Comparison of ENCODE assay signal across 1 cellular context in the genomic region with DNA sequence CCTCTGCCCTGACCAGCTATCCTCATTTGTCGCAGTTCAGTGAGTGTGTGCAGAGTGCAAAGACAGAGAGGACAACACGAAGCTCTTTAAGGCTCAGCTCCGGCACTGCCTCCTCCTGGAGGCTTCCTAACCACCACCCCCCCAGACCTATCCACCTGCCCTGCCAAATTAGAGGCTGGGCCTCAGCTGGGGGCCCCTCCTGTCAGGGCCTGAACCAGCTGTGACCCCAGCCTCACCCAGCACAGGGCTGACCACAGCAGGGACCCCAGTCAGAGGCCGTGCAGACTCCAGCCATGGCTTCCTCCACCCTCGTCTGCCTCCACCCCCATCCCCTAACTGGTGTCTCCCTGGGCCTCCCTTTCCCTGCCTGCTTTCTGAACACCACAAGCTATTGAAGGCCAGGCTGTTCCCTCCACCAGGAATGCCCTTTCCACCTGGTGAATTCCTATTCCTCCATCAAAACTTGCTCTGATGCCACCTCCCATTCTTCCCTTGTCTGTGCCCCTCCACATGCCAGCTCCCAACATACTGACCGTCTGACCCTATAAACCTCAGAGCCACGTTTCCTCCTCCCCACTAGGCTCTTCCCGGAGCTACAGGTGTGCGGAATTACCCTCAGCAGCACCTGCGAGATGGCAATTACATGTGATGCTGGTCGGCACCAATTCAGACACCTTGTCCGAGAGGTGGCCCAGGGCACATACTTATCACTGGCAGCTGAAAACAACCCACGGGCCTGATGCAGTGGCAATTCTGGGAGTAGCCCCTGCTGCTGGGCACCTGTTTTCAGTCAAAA.
TF ChIP-seq lines count a peak whose summit lies in the region.

No MANE protein-coding gene starts in this region.

TF ChIP-seq in HCT116, 20 proteins besides CTCF, POLR2A, EP300 and RAD21:
- TF ChIP-seq ZFX (IDR thresholded peaks at IDR 0.05) (0 out of 2 replicates have a peak, but pooled peaks have one; percentile 2), POLR2AphosphoS5 (IDR thresholded peaks at IDR 0.05; ENCODE audit: low read depth, low read length) (peak; percentile 21; the same call in 1 of the 2 replicates)
- TF ChIP-seq, protein P1, sequence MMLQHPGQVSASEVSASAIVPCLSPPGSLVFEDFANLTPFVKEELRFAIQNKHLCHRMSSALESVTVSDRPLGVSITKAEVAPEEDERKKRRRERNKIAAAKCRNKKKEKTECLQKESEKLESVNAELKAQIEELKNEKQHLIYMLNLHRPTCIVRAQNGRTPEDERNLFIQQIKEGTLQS (IDR thresholded peaks at IDR 0.05) = no peak
